Comparison of ENCODE assay signal across 8 cellular contexts in genomic region chr9:127423934-127424668, GRCh38. TPM values are rescaled to one million over a fixed set of nuclear protein-coding genes. Genes with fewer than 3 reads are reported as not detected.
DNase-seq lines count a peak whose midpoint lies in the region; ATAC-seq and TF ChIP-seq lines count a peak whose summit lies in the region.

Gene ZNF79, plus strand, starts transcription at chr9:127424382. Its CDS starts 406 bp downstream, at chr9:127424788.

- POLR2A ChIA-PET in naive thymus-derived CD8-positive, alpha-beta T cell (lab: Charles Lee), result interaction anchor here (1.0 to 2.4 kb wide), 4 partner anchors 11 to 179 kb away, joined by 3 to 39 read pairs (median 4); partner anchors contain the start of genes LRSAM1 and RPL12

- TF ChIP-seq CTCF in H9 (conservative IDR thresholded peaks at IDR 0.05) (no peak), RWPE2 (IDR thresholded peaks at IDR 0.05; ENCODE audit: poor library complexity, severe bottlenecking) (no peak)

- DNase-seq in ELR (ENCODE audit: low read depth) (peak; percentile 94), H9 (peak; percentile 95), M059J (ENCODE audit: low read depth) (peak; percentile 93), RWPE2 (ENCODE audit: low spot score) (peak; percentile 91), fibroblast of peridontal ligament (ENCODE audit: extremely low read depth) (peak; percentile 89)
- peak; percentile 83 to 93 (median 90) for DNase-seq in naive thymus-derived CD8-positive, alpha-beta T cell

- no peak within 1 kb of the TSS for H2AK5ac ChIP-seq in H9 (ENCODE audit: insufficient read length, low read length)

- peak within 1 kb of the TSS; percentile 89 for H3K9ac ChIP-seq in H9 (ENCODE audit: extremely low read depth, insufficient read length, low read length)

- H3K4ac ChIP-seq in H9 (ENCODE audit: low read depth, low read length), result no peak within 1 kb of the TSS

- peak within 1 kb of the TSS; percentile 96 to 97 for H3K4me3 Mint-ChIP-seq in H9
- H3K4me3 Mint-ChIP-seq in activated T-helper 17 cell treated with anti-CD3 and anti-CD28 coated beads, Interleukin-2, amount 50 U/mL, for 72 hours, result peak within 1 kb of the TSS; percentile 100
- H3K4me3 Mint-ChIP-seq in naive thymus-derived CD8-positive, alpha-beta T cell, result peak within 1 kb of the TSS; percentile 98 to 100 (median 99)
- H3K4me3 Mint-ChIP-seq in stimulated activated memory B cell treated with anti-CD40 and anti-IgM and Interleukin-4, amounts not matched to agents 10 μg/mL and 1 μg/mL and 100 μg/mL, for 72 hours, result peak within 1 kb of the TSS; percentile 97

- H4K91ac ChIP-seq in H9 (ENCODE audit: insufficient read length, low read depth, low read length), result no peak within 1 kb of the TSS

- peak within 1 kb of the TSS; percentile 85 for H3K18ac ChIP-seq in H9 (ENCODE audit: insufficient read length, low read depth, low read length)

- no peaks in the 10 kb centered on the region for H3K27me3 Mint-ChIP-seq in H9 (ENCODE audit: low read depth)
- no peaks in the 10 kb centered on the region for H3K27me3 Mint-ChIP-seq in activated T-helper 17 cell treated with anti-CD3 and anti-CD28 coated beads, Interleukin-2, amount 50 U/mL, for 72 hours
- H3K27me3 Mint-ChIP-seq in naive thymus-derived CD8-positive, alpha-beta T cell, result no peaks in the 10 kb centered on the region
- no peaks in the 10 kb centered on the region for H3K27me3 Mint-ChIP-seq in stimulated activated memory B cell treated with anti-CD40 and anti-IgM and Interleukin-4, amounts not matched to agents 10 μg/mL and 1 μg/mL and 100 μg/mL, for 72 hours

- H3K14ac ChIP-seq in H9 (ENCODE audit: insufficient read depth, low read length), result peak within 1 kb of the TSS; percentile 68

- no peak within 1 kb of the TSS for H3K56ac ChIP-seq in H9 (ENCODE audit: insufficient read length, low read depth, low read length)

- H3K27me3 ChIP-seq in H9 (ENCODE audit: insufficient read depth, low read length), result no peaks in the 10 kb centered on the region
- H3K27me3 ChIP-seq in RWPE2 (ENCODE audit: insufficient read depth, poor library complexity, severe bottlenecking), result no peaks in the 10 kb centered on the region

- H2BK15ac ChIP-seq in H9 (ENCODE audit: low read depth, low read length), result no peak within 1 kb of the TSS

- peak within 1 kb of the TSS; percentile 60 for H2AFZ ChIP-seq in H9 (ENCODE audit: low read length)

- peaks cover 12% of the 10 kb centered on the region for H3K23me2 ChIP-seq in H9 (ENCODE audit: insufficient read length, low read depth, low read length, poor library complexity, severe bottlenecking)

- H3K27ac ChIP-seq in H9 (ENCODE audit: insufficient read length, low read depth, low read length) (no peak within 1 kb of the TSS), RWPE2 (ENCODE audit: poor library complexity, severe bottlenecking) (peak within 1 kb of the TSS; percentile 65)

- H2BK120ac ChIP-seq in H9 (ENCODE audit: low read depth, low read length, poor library complexity, severe bottlenecking), result no peak within 1 kb of the TSS

- H3K27ac Mint-ChIP-seq in H9, result peak within 1 kb of the TSS; percentile 97 to 100 (median 100)
- peak within 1 kb of the TSS; percentile 96 for H3K27ac Mint-ChIP-seq in activated T-helper 17 cell treated with anti-CD3 and anti-CD28 coated beads, Interleukin-2, amount 50 U/mL, for 72 hours
- peak within 1 kb of the TSS; percentile 92 to 98 (median 97) for H3K27ac Mint-ChIP-seq in naive thymus-derived CD8-positive, alpha-beta T cell
- peak within 1 kb of the TSS; percentile 98 for H3K27ac Mint-ChIP-seq in stimulated activated memory B cell treated with anti-CD40 and anti-IgM and Interleukin-4, amounts not matched to agents 10 μg/mL and 1 μg/mL and 100 μg/mL, for 72 hours

- H3K4me2 ChIP-seq in H9 (ENCODE audit: insufficient read depth, insufficient read length, low read length), result peak within 1 kb of the TSS; percentile 97

- no peak within 1 kb of the TSS for H2BK12ac ChIP-seq in H9 (ENCODE audit: insufficient read length, low read depth, low read length)

- peak within 1 kb of the TSS; percentile 63 for H3K4me3 ChIP-seq in RWPE2 (ENCODE audit: severe bottlenecking)

- H2BK5ac ChIP-seq in H9 (ENCODE audit: insufficient read length, low read length), result no peak within 1 kb of the TSS

- H3K4me1 ChIP-seq in H9 (ENCODE audit: insufficient read depth, low read length), result no peaks in the 10 kb centered on the region; the same call in 1 of the 2 replicates
- peaks cover 3% of the 10 kb centered on the region for H3K4me1 ChIP-seq in RWPE2 (ENCODE audit: insufficient read depth, poor library complexity, severe bottlenecking)

- no peak within 1 kb of the TSS for H4K8ac ChIP-seq in H9 (replicated peaks; ENCODE audit: insufficient read length, low read depth, low read length)

- H3K36me3 Mint-ChIP-seq in H9 (ENCODE audit: insufficient read depth in 1 of 3, low read depth in 3 of 3), result peaks cover 3 to 18% (median 16%) of the 10 kb centered on the region in 3 experiments; a peak in 6 of 7 replicates
- H3K36me3 Mint-ChIP-seq in activated T-helper 17 cell treated with anti-CD3 and anti-CD28 coated beads, Interleukin-2, amount 50 U/mL, for 72 hours (ENCODE audit: low read depth), result peaks cover 53% of the 10 kb centered on the region
- peaks cover 0 to 23% (median 0%) of the 10 kb centered on the region in 3 donors for H3K36me3 Mint-ChIP-seq in naive thymus-derived CD8-positive, alpha-beta T cell
- peaks cover 22% of the 10 kb centered on the region for H3K36me3 Mint-ChIP-seq in stimulated activated memory B cell treated with anti-CD40 and anti-IgM and Interleukin-4, amounts not matched to agents 10 μg/mL and 1 μg/mL and 100 μg/mL, for 72 hours

- WGBS in H9 (ENCODE audit: extremely low coverage, insufficient read length, low lambda C conversion rate), result no CpG with 5 or more reads among the region's 54 CpGs

- peaks cover 10% of the 10 kb centered on the region; the same call in 1 of the 2 replicates for H3K36me3 ChIP-seq in RWPE2 (ENCODE audit: low read depth)

- H3T11ph ChIP-seq in H9 (ENCODE audit: low read length), result no peak within 1 kb of the TSS

- no peaks in the 10 kb centered on the region for H4K20me1 ChIP-seq in H9 (ENCODE audit: control insufficient read depth, insufficient read depth, insufficient read length)

- no peak within 1 kb of the TSS for H4K5ac ChIP-seq in H9 (ENCODE audit: insufficient read length, low read depth, low read length)

- no peaks in the 10 kb centered on the region for H3K9me3 Mint-ChIP-seq in H9
- H3K9me3 Mint-ChIP-seq in activated T-helper 17 cell treated with anti-CD3 and anti-CD28 coated beads, Interleukin-2, amount 50 U/mL, for 72 hours, result no peaks in the 10 kb centered on the region
- H3K9me3 Mint-ChIP-seq in naive thymus-derived CD8-positive, alpha-beta T cell, result no peaks in the 10 kb centered on the region
- no peaks in the 10 kb centered on the region for H3K9me3 Mint-ChIP-seq in stimulated activated memory B cell treated with anti-CD40 and anti-IgM and Interleukin-4, amounts not matched to agents 10 μg/mL and 1 μg/mL and 100 μg/mL, for 72 hours

- H3K9me3 ChIP-seq in H9 (ENCODE audit: control insufficient read depth, low read depth, low read length) (no peaks in the 10 kb centered on the region), RWPE2 (ENCODE audit: severe bottlenecking) (no peaks in the 10 kb centered on the region)

- peaks cover 25 to 27% of the 10 kb centered on the region in 2 experiments for H3K4me1 Mint-ChIP-seq in H9
- peaks cover 28% of the 10 kb centered on the region for H3K4me1 Mint-ChIP-seq in activated T-helper 17 cell treated with anti-CD3 and anti-CD28 coated beads, Interleukin-2, amount 50 U/mL, for 72 hours
- H3K4me1 Mint-ChIP-seq in naive thymus-derived CD8-positive, alpha-beta T cell, result peaks cover 28 to 54% (median 50%) of the 10 kb centered on the region in 4 donors
- peaks cover 46% of the 10 kb centered on the region for H3K4me1 Mint-ChIP-seq in stimulated activated memory B cell treated with anti-CD40 and anti-IgM and Interleukin-4, amounts not matched to agents 10 μg/mL and 1 μg/mL and 100 μg/mL, for 72 hours

- H2BK20ac ChIP-seq in H9 (ENCODE audit: low read depth, low read length, poor library complexity, severe bottlenecking), result no peak within 1 kb of the TSS

- peaks cover 3% of the 10 kb centered on the region for H3K79me1 ChIP-seq in H9 (ENCODE audit: insufficient read depth, low read depth, low read length, poor library complexity, severe bottlenecking)

- peak; percentile 90 for ATAC-seq in RWPE2 (ENCODE audit: low read depth)
- ATAC-seq in activated T-helper 17 cell treated with anti-CD3 and anti-CD28 coated beads, Interleukin-2, amount 50 U/mL, for 72 hours (replicated peaks), result peak; percentile 79
- peak; percentile 89 to 92 for ATAC-seq in naive thymus-derived CD8-positive, alpha-beta T cell
- ATAC-seq in stimulated activated memory B cell treated with anti-CD40 and anti-IgM and Interleukin-4, amounts not matched to agents 10 μg/mL and 1 μg/mL and 100 μg/mL, for 72 hours, result peak; percentile 95

- H3K79me2 ChIP-seq in H9 (ENCODE audit: insufficient read depth, low read length), result peaks cover 8% of the 10 kb centered on the region; the same call in 1 of the 2 replicates

- H3K23ac ChIP-seq in H9 (ENCODE audit: insufficient read length, low read depth, low read length), result no peak within 1 kb of the TSS

RNA-seq across cellular contexts. Expression of gene ZNF79, which starts in this region (rescaled TPM):
- total RNA-seq in H9 (2021), result 11.5 TPM in 2 replicates
- total RNA-seq in M059J (2014; rRNA removed; shearing (Covaris generic)), result 6.0 and 9.4 TPM in 2 replicates
- 10 to 100 TPM; 10.1 to 11.3 TPM for total RNA-seq in activated T-helper 17 cell treated with anti-CD3 and anti-CD28 coated beads, Interleukin-2, amount 50 U/mL, for 72 hours
- 10 to 100 TPM; 15.2 to 17.2 TPM for total RNA-seq in naive thymus-derived CD8-positive, alpha-beta T cell
- polyA plus RNA-seq in naive thymus-derived CD8-positive, alpha-beta T cell, result 1 to 10 TPM; 3.3 to 6.6 (median 4.9) TPM
